Comparison of ENCODE assay signal across 8 cellular contexts in the genomic region with DNA sequence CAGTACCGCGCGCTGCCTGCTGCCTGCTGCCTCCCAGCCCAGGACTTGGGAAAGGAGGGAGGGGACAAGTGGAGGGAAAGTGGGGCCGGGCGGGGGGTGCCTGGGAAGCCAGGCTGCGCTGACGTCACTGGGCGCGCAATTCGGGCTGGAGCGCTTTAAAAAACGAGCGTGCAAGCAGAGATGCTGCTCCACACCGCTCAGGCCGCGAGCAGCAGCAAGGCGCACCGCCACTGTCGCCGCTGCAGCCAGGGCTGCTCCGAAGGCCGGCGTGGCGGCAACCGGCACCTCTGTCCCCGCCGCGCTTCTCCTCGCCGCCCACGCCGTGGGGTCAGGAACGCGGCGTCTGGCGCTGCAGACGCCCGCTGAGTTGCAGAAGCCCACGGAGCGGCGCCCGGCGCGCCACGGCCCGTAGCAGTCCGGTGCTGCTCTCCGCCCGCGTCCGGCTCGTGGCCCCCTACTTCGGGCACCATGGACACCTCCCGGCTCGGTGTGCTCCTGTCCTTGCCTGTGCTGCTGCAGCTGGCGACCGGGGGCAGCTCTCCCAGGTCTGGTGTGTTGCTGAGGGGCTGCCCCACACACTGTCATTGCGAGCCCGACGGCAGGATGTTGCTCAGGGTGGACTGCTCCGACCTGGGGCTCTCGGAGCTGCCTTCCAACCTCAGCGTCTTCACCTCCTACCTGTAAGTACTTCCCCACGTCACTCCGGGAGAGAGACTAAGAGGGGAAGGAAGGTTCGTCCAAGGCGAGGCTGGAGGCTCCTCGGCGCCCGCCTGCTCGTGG. TPM values are rescaled to one million over a fixed set of nuclear protein-coding genes. Genes with fewer than 3 reads are reported as not detected.
DNase-seq lines count a peak whose midpoint lies in the region; ATAC-seq, FAIRE-seq and TF ChIP-seq lines count a peak whose summit lies in the region.

A gene with protein sequence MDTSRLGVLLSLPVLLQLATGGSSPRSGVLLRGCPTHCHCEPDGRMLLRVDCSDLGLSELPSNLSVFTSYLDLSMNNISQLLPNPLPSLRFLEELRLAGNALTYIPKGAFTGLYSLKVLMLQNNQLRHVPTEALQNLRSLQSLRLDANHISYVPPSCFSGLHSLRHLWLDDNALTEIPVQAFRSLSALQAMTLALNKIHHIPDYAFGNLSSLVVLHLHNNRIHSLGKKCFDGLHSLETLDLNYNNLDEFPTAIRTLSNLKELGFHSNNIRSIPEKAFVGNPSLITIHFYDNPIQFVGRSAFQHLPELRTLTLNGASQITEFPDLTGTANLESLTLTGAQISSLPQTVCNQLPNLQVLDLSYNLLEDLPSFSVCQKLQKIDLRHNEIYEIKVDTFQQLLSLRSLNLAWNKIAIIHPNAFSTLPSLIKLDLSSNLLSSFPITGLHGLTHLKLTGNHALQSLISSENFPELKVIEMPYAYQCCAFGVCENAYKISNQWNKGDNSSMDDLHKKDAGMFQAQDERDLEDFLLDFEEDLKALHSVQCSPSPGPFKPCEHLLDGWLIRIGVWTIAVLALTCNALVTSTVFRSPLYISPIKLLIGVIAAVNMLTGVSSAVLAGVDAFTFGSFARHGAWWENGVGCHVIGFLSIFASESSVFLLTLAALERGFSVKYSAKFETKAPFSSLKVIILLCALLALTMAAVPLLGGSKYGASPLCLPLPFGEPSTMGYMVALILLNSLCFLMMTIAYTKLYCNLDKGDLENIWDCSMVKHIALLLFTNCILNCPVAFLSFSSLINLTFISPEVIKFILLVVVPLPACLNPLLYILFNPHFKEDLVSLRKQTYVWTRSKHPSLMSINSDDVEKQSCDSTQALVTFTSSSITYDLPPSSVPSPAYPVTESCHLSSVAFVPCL (plus strand): TSS at position 186 of the 780 bp plus-strand sequence. CDS start 283 bp downstream, at position 469.

- H3K27me3 ChIP-seq in dorsolateral prefrontal cortex (peaks cover 0 to 52% (median 9%) of the 10 kb centered on the region in 45 donors), right lobe of liver (no peaks in the 10 kb centered on the region)

- TF ChIP-seq POLR2A in right lobe of liver (IDR thresholded peaks at IDR 0.05) = no peak

- H3K36me3 ChIP-seq in right lobe of liver = no peaks in the 10 kb centered on the region

- H3K4me3 ChIP-seq in HFF-Myc (replicated peaks; ENCODE audit: low read depth, low read length) = peak within 1 kb of the TSS; percentile 13
- peak within 1 kb of the TSS; percentile 47 to 84 (median 69) for H3K4me3 ChIP-seq in dorsolateral prefrontal cortex
- peak within 1 kb of the TSS; percentile 12 to 49 (median 32) for H3K4me3 ChIP-seq in right lobe of liver

- 2% methylated on average over 12 of the region's 71 CpGs for WGBS in right lobe of liver (ENCODE audit: insufficient coverage, low coverage, low lambda C conversion rate, missing lambda C conversion rate)

- no peak for FAIRE-seq in D721Med (lab: Jason Lieb, UNC)

- intact Hi-C loops in dorsolateral prefrontal cortex (cut with DNase I) = loop anchor here in 1 of 2 donors (2.0 to 5.0 kb wide), 2 partner anchors 35 to 112 kb away; no protein-coding TSS in a partner anchor
- intact Hi-C loops in right lobe of liver (cut with DNase I) = no loop called here

- H3K27ac ChIP-seq in dorsolateral prefrontal cortex (peak within 1 kb of the TSS in 53 of 59 donors; percentile 4 to 89 (median 61)), right lobe of liver (no peak within 1 kb of the TSS), substantia nigra (ENCODE audit: low read depth, low read length, poor library complexity, severe bottlenecking) (peak within 1 kb of the TSS; percentile 74)

- TF ChIP-seq CTCF in HFF-Myc (IDR thresholded peaks at IDR 0.05; ENCODE audit: low read depth, low read length, missing control alignments) = no peak
- peak in 19 of 56 donors; percentile 7 to 50 (median 15) for TF ChIP-seq CTCF in dorsolateral prefrontal cortex (IDR thresholded peaks at IDR 0.05 in 54 of 56, conservative IDR thresholded peaks at IDR 0.05 in 2 of 56; ENCODE audit: low read depth in 1 of 56, partially characterized antibody in 56 of 56)
- TF ChIP-seq CTCF in right lobe of liver (IDR thresholded peaks at IDR 0.05) = no peak
- no peak for TF ChIP-seq CTCF in D721Med (IDR thresholded peaks at IDR 0.05; ENCODE audit: insufficient read depth, missing control alignments)

- DNase-seq in COLO668 (lab: John Stamatoyannopoulos, UW; ENCODE audit: unreplicated experiment) (peak; percentile 76), HFF-Myc (ENCODE audit: extremely low read depth, low read depth) (no peak), SHP77 treated with DMSO at 0.1 percent for 48 hours (lab: John Stamatoyannopoulos, UW) (peak; percentile 45), dorsolateral prefrontal cortex (peak; percentile 27 to 95 (median 90)), right lobe of liver (peak in 1 of 3 donors; percentile 30), substantia nigra (lab: John Stamatoyannopoulos, UW) (peak; percentile 24 to 90 (median 70)), D721Med (ENCODE audit: insufficient read length, low spot score) (no peak), activated gamma-delta T cell (lab: John Stamatoyannopoulos, UW) (no peak)

- H3K9me3 ChIP-seq in right lobe of liver = peaks cover 0 to 4% (median 0%) of the 10 kb centered on the region in 4 donors

- H3K4me1 ChIP-seq in right lobe of liver = peaks cover 0 to 19% (median 2%) of the 10 kb centered on the region in 4 donors

- peak; percentile 40 to 64 (median 55) for ATAC-seq in right lobe of liver

RNA-seq across cellular contexts. Expression of the gene that starts here (rescaled TPM):
- total RNA-seq in dorsolateral prefrontal cortex (10 to 100 TPM in 38 of 120 experiments, 1 to 10 TPM in 82; 1.1 to 33.8 (median 7.3) TPM), right lobe of liver (under 1 TPM; 0.11 to 0.31 (median 0.17) TPM)

Comparison
In these comparisons a context has a peak if more than half of its experiments do, and no peak if none do; other contexts are left out.
1. Peak in ATAC-seq and H3K4me3 ChIP-seq in right lobe of liver; RNA of the gene not detected or under 1 TPM.
2. DNase-seq: peak in COLO668 (single experiment), SHP77 treated with DMSO at 0.1 percent for 48 hours (single experiment), dorsolateral prefrontal cortex (10 of 10) and substantia nigra (49 of 49); none in HFF-Myc (single experiment), D721Med (single experiment) and activated gamma-delta T cell (single experiment).
3. H3K4me3 ChIP-seq: peak in every context shown above with its lines; median percentile 69 in dorsolateral prefrontal cortex; 32 in right lobe of liver; 13 in HFF-Myc.
4. H3K27ac ChIP-seq: peak in dorsolateral prefrontal cortex (53 of 59) and substantia nigra (single experiment); none in right lobe of liver (0 of 3).